In genomic region chr7:7209412-7210050, GRCh38 we compare ENCODE assay signal across 20 cellular contexts. TPM values are rescaled to one million over a fixed set of nuclear protein-coding genes. Genes with fewer than 3 reads are reported as not detected.
A peak's percentile ranks its signal among the peaks of the same experiment; 100 is the strongest.
DNase-seq lines count a peak whose midpoint lies in the region; ATAC-seq and TF ChIP-seq lines count a peak whose summit lies in the region.
"Had no signal": no experiment of that assay in that cellular context is flagged by ENCODE, and none has a peak within 500 bp of the region (broad histone marks: within the 10 kb centered on the region; RNA-seq: fewer than 3 reads in every experiment).

No MANE protein-coding gene starts in this region.

- H3K4me3 Mint-ChIP-seq in natural killer cell (no peak overlapping the region), endothelial cell (ENCODE audit: unreplicated experiment) (no peak overlapping the region), naive B cell (peak overlapping the region in 2 of 8 donors; percentile 23 to 28)
- no peak overlapping the region for H3K4me3 Mint-ChIP-seq in natural killer cell treated with Interleukin-12 subunit alpha and Interleukin-12 subunit beta and Interleukin-15 and Interleukin-18, amount 100 ng/mL, for 72 hours

- H3F3A ChIP-seq in PC-3 (ENCODE audit: low read length, unreplicated experiment), result no peaks in the 10 kb centered on the region

- no peak overlapping the region for H2AFZ ChIP-seq in PC-3 (ENCODE audit: low read length)

- H3K79me2 ChIP-seq in PC-3 (ENCODE audit: low read length), result peaks cover 66% of the 10 kb centered on the region

- POLR2A ChIA-PET in PC-3 (lab: Charles Lee; ENCODE audit: unreplicated experiment), result no interaction called here

- H3K27me3 Mint-ChIP-seq in natural killer cell (ENCODE audit: low read depth in 2 of 2), result no peaks in the 10 kb centered on the region
- H3K27me3 Mint-ChIP-seq in natural killer cell treated with Interleukin-12 subunit alpha and Interleukin-12 subunit beta and Interleukin-15 and Interleukin-18, amount 100 ng/mL, for 72 hours, result no peaks in the 10 kb centered on the region
- H3K27me3 Mint-ChIP-seq in endothelial cell (ENCODE audit: unreplicated experiment), result no peaks in the 10 kb centered on the region
- H3K27me3 Mint-ChIP-seq in naive B cell, result no peaks in the 10 kb centered on the region

- no peaks in the 10 kb centered on the region for H4K20me1 ChIP-seq in PC-3 (ENCODE audit: low read length)

- no peaks in the 10 kb centered on the region for H3K36me3 ChIP-seq in PC-3 (ENCODE audit: low read depth, low read length)
- H3K36me3 ChIP-seq: Peyer's patch had no signal

- DNase-seq in natural killer cell (no peak), endothelial cell (ENCODE audit: low spot score) (no peak), naive B cell (no peak), glomerular visceral epithelial cell (ENCODE audit: extremely low spot score) (no peak), nucleus accumbens (lab: John Stamatoyannopoulos, UW) (no peak), Kasumi-1 (lab: John Stamatoyannopoulos, UW) (no peak), PC-3 (no peak)
- DNase-seq in natural killer cell treated with Interleukin-12 subunit alpha and Interleukin-12 subunit beta and Interleukin-15 and Interleukin-18, amount 100 ng/mL, for 72 hours (ENCODE audit: low spot score), result no peak
- DNase-seq: DMS 273 treated with DMSO at 0.1 percent for 48 hours, HCEC 1CT, MM.1S, NCI-H1105, NCI-H187, NCI-H2171, NCI-H510A, NCI-H82, Peyer's patch, Right ventricle myocardium superior, SK-N-SH had no signal

- no peaks in the 10 kb centered on the region for H3K9me3 ChIP-seq in PC-3 (ENCODE audit: low read length)
- H3K9me3 ChIP-seq: Peyer's patch, SK-N-SH had no signal

- BruUV-seq in PC-3 (replicated peaks; lab: Mats Ljungman, UMichigan), result no TSS peak

- no peaks in the 10 kb centered on the region for H3K9me2 ChIP-seq in PC-3 (replicated peaks; ENCODE audit: low read length)
- H3K9me2 ChIP-seq: SK-N-SH had no signal

- H3K4me3 ChIP-seq in PC-3 (ENCODE audit: low read length), result no peak overlapping the region
- H3K4me3 ChIP-seq: Peyer's patch had no signal

- H3K4me1 ChIP-seq in PC-3 (ENCODE audit: insufficient read depth, low read length), result peaks cover 7% of the 10 kb centered on the region
- H3K4me1 ChIP-seq: Peyer's patch had no signal

- H3K36me3 Mint-ChIP-seq in natural killer cell (peaks cover 7% of the 10 kb centered on the region), endothelial cell (ENCODE audit: low read depth, unreplicated experiment) (no peaks in the 10 kb centered on the region), naive B cell (peaks cover 21% of the 10 kb centered on the region in 2 donors)
- H3K36me3 Mint-ChIP-seq in natural killer cell treated with Interleukin-12 subunit alpha and Interleukin-12 subunit beta and Interleukin-15 and Interleukin-18, amount 100 ng/mL, for 72 hours, result peaks cover 12% of the 10 kb centered on the region

- ATAC-seq in natural killer cell (no peak), naive B cell (ENCODE audit: low read depth in 2 of 2) (no peak), PC-3 (no peak)
- ATAC-seq in natural killer cell treated with Interleukin-12 subunit alpha and Interleukin-12 subunit beta and Interleukin-15 and Interleukin-18, amount 100 ng/mL, for 72 hours, result no peak

- CTCF ChIA-PET in PC-3 (lab: Charles Lee), result no interaction called here

- no peak overlapping the region for H3K4me2 ChIP-seq in PC-3 (ENCODE audit: low read length)
- H3K4me2 ChIP-seq: SK-N-SH had no signal

- H3K27ac Mint-ChIP-seq in natural killer cell (peak overlapping the region; percentile 1 to 45), endothelial cell (ENCODE audit: unreplicated experiment) (peak overlapping the region; percentile 55), naive B cell (peak overlapping the region in 4 of 6 donors; percentile 28 to 70 (median 44))
- peak overlapping the region in 1 of 2 donors; percentile 63 for H3K27ac Mint-ChIP-seq in natural killer cell treated with Interleukin-12 subunit alpha and Interleukin-12 subunit beta and Interleukin-15 and Interleukin-18, amount 100 ng/mL, for 72 hours

- TF ChIP-seq CTCF in natural killer cell (IDR thresholded peaks at IDR 0.05) (no peak), endothelial cell (IDR thresholded peaks at IDR 0.05; ENCODE audit: unreplicated experiment) (no peak), PC-3 (conservative IDR thresholded peaks at IDR 0.05; ENCODE audit: low read depth, low read length) (no peak)

- intact Hi-C loops in natural killer cell (cut with micrococcal nuclease), result no loop called here
- intact Hi-C loops in PC-3 (cut with micrococcal nuclease), result no loop called here

- H3K4me1 Mint-ChIP-seq in natural killer cell (peaks cover 65 to 69% of the 10 kb centered on the region in 2 donors), endothelial cell (ENCODE audit: unreplicated experiment) (peaks cover 28% of the 10 kb centered on the region), naive B cell (peaks cover 47 to 64% (median 58%) of the 10 kb centered on the region in 3 donors)
- H3K4me1 Mint-ChIP-seq in natural killer cell treated with Interleukin-12 subunit alpha and Interleukin-12 subunit beta and Interleukin-15 and Interleukin-18, amount 100 ng/mL, for 72 hours (ENCODE audit: low read depth in 2 of 2), result peaks cover 40 to 45% of the 10 kb centered on the region in 2 donors

- H3K27ac ChIP-seq in PC-3 (ENCODE audit: low read length), result no peak overlapping the region
- H3K27ac ChIP-seq: 22Rv1, Peyer's patch had no signal

- H3K9ac ChIP-seq in PC-3 (ENCODE audit: low read length), result no peak overlapping the region
- H3K9ac ChIP-seq: SK-N-SH had no signal

- H3K27me3 ChIP-seq in PC-3 (ENCODE audit: low read length), result no peaks in the 10 kb centered on the region
- H3K27me3 ChIP-seq: Peyer's patch had no signal

- H3K9me3 Mint-ChIP-seq in natural killer cell (no peaks in the 10 kb centered on the region), endothelial cell (ENCODE audit: unreplicated experiment) (no peaks in the 10 kb centered on the region), naive B cell (peaks cover 0 to 5% (median 0%) of the 10 kb centered on the region in 7 donors)
- H3K9me3 Mint-ChIP-seq in natural killer cell treated with Interleukin-12 subunit alpha and Interleukin-12 subunit beta and Interleukin-15 and Interleukin-18, amount 100 ng/mL, for 72 hours, result no peaks in the 10 kb centered on the region

RNA-seq across cellular contexts. Expression of gene C1GALT1, which starts 27.2 kb away (rescaled TPM):
- total RNA-seq in natural killer cell, result 10 to 100 TPM; 54.5 to 64.5 (median 63.7) TPM
- 10 to 100 TPM; 30.7 to 49.3 TPM for total RNA-seq in natural killer cell treated with Interleukin-12 subunit alpha and Interleukin-12 subunit beta and Interleukin-15 and Interleukin-18, amount 100 ng/mL, for 72 hours
- 39.7 TPM for total RNA-seq in endothelial cell (ENCODE audit: unreplicated experiment)
- 100 to 1,000 TPM in 1 of 6 donors, 10 to 100 TPM in 5; 56.2 to 102 (median 83.6) TPM for polyA plus RNA-seq in naive B cell (ENCODE audit: low read depth in 6 of 6)
- 19.3 and 32.3 TPM in 2 replicates for total RNA-seq in PC-3 (2014; rRNA removed)
